ENCODE assay signal across 21 cellular contexts in the genomic region with DNA sequence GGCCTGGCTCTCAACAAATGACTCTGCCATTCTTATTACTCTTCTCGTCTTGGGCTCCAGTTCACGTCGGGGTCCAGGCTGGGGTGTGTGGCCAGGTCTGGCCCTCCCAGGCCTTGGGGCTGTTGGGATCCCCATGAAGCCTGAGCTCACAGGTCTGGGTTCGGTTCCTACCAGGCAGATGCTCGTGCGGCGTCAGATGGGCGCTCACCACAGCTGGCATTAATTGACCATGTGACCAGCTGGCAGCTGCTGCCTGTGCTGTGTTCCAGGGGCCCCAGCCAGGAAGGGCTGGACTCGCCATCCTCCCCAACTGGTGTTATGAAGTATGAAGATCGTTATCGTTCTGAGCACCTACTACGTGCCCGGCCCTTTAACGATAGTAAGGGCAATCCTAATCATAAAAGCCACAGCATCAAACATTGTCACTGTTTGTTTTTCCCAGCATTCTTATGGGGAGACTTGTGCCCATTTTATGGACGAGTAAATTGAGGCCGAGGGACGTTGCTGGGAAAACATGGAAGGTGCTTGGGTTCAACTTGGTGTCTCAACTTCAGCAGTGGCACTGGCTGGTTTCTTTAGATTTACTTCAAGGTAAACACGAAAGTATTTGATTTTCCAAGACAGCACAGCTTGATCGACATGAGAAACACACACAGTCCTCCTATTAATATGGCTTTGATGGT. TPM values are rescaled to one million over a fixed set of nuclear protein-coding genes. Genes with fewer than 3 reads are reported as not detected.
DNase-seq lines count a peak whose midpoint lies in the region; ATAC-seq, FAIRE-seq and TF ChIP-seq lines count a peak whose summit lies in the region.
"Had no signal": no experiment of that assay in that cellular context is flagged by ENCODE, and none has a peak within 500 bp of the region (broad histone marks: within the 10 kb centered on the region; RNA-seq: fewer than 3 reads in every experiment).

No MANE protein-coding gene starts in this region.

- H2AFZ ChIP-seq in HepG2 (ENCODE audit: low read length) = no peak overlapping the region

- ATAC-seq in WTC11 (no peak), HepG2 (no peak), GM18505 (IDR thresholded peaks at IDR 0.05; ENCODE audit: unreplicated experiment) (no peak)
- ATAC-seq: A549 had no signal

- BruUV-seq in HepG2 (replicated peaks; lab: Mats Ljungman, UMichigan) = no TSS peak

- H3K4me3 Mint-ChIP-seq in WTC11 = no peak overlapping the region
- H3K4me3 Mint-ChIP-seq: CD4-positive, alpha-beta memory T cell had no signal

- WGBS in HepG2 (ENCODE audit: low lambda C conversion rate) = 49% methylated on average over 15 of the region's 19 CpGs
- 89 to 92% methylated on average over 14 to 19 of the region's 19 CpGs for WGBS in testis, 2 donors

- POLR2A ChIA-PET in WTC11 (lab: Charles Lee) = interaction anchor here (0.9 to 1.4 kb wide), 2 partner anchors 46 to 86 kb away, joined by 3 read pairs; a partner anchor contains a TSS
- POLR2A ChIA-PET in HepG2 (lab: Yijun Ruan, JAX) = no interaction called here

- no peaks in the 10 kb centered on the region for H3K79me2 ChIP-seq in HepG2 (ENCODE audit: insufficient read depth, low read length)

- CTCF ChIA-PET in WTC11 (lab: Charles Lee) (interaction anchor here (1.2 to 1.5 kb wide), 2 partner anchors 10 to 126 kb away, joined by 3 to 5 read pairs; no protein-coding TSS in a partner anchor), HepG2 (lab: Yijun Ruan, JAX; ENCODE audit: low intra/inter-chr PET ratio, low total read pairs) (no interaction called here)

- no peak for TF ChIP-seq POLR2A in HepG2 (IDR thresholded peaks at IDR 0.05; ENCODE audit: insufficient read depth in 1 of 2, low read depth in 2 of 2, low read length in 2 of 2)
- no peak for TF ChIP-seq POLR2A in testis (IDR thresholded peaks at IDR 0.05)
- TF ChIP-seq POLR2A in GM18505 (IDR thresholded peaks at IDR 0.05; ENCODE audit: borderline replicate concordance, extremely low read depth, insufficient read depth, insufficient read length) = no peak

- H3K27ac ChIP-seq in HepG2 (ENCODE audit: extremely low read length, insufficient read depth, low read length) = no peak overlapping the region
- no peak overlapping the region for H3K27ac ChIP-seq in testis
- H3K27ac ChIP-seq in kidney (ENCODE audit: low read depth in 2 of 2, low read length in 2 of 2) = no peak overlapping the region
- H3K27ac ChIP-seq: A549 had no signal

- no peak for TF ChIP-seq RAD21 in HepG2 (CRISPR knock-in tag; IDR thresholded peaks at IDR 0.05)

- H4K20me1 ChIP-seq in HepG2 (ENCODE audit: insufficient read depth, low read length) = no peaks in the 10 kb centered on the region

- H3K27me3 Mint-ChIP-seq in WTC11 (ENCODE audit: low read depth) = peaks cover 5% of the 10 kb centered on the region; the same call in 1 of the 2 replicates

- FAIRE-seq in HepG2 (lab: Jason Lieb, UNC) = no peak
- FAIRE-seq in kidney (lab: Jason Lieb, UNC) = no peak
- FAIRE-seq: A549, GM12891, GM18507, H1 had no signal

- H3K4me1 ChIP-seq in HepG2 (ENCODE audit: insufficient read depth, low read length) (no peaks in the 10 kb centered on the region), testis (no peaks in the 10 kb centered on the region), kidney (ENCODE audit: control insufficient read depth in 1 of 2, insufficient read depth in 1 of 2, low read depth in 1 of 2, low read length in 2 of 2) (no peaks in the 10 kb centered on the region)
- H3K4me1 ChIP-seq: A549 had no signal

- no peaks in the 10 kb centered on the region for H3K36me3 Mint-ChIP-seq in WTC11
- H3K36me3 Mint-ChIP-seq: CD4-positive, alpha-beta memory T cell had no signal

- H3K4me3 ChIP-seq in H7 (ENCODE audit: insufficient read depth, low read depth, low read length) (no peak overlapping the region), HepG2 (replicated peaks in 1 of 3; ENCODE audit: insufficient read depth in 1 of 3, low read depth in 2 of 3, low read length in 3 of 3) (no peak overlapping the region), testis (no peak overlapping the region), kidney (ENCODE audit: low read length in 2 of 2) (no peak overlapping the region)
- H3K4me3 ChIP-seq: A549 had no signal

- DNase-seq in H7 = peak; percentile 19
- DNase-seq in WTC11 (ENCODE audit: low spot score) = no peak
- DNase-seq in HepG2 (ENCODE audit: low spot score) = no peak
- peak; percentile 8 for DNase-seq in testis
- no peak for DNase-seq in SKM-1 treated with dmso at 0.1 percent for 144 hours (lab: John Stamatoyannopoulos, UW; ENCODE audit: unreplicated experiment)
- no peak for DNase-seq in kidney
- DNase-seq: CD4-positive, alpha-beta memory T cell; KBM-7; NCI-H187; NCI-H2107; NCI-H510A; NCI-H774; OCI-M1; SHP77 treated with DMSO at 0.1 percent for 48 hours had no signal

- in situ Hi-C loops in HepG2 (cut with HindIII; ENCODE audit: extremely low pct_ligation_motif_present, low pct_unique_long_range_greater_than_20kb) = no loop called here

- no peak overlapping the region for H3K27ac Mint-ChIP-seq in WTC11
- H3K27ac Mint-ChIP-seq: CD4-positive, alpha-beta memory T cell had no signal

- TF ChIP-seq EP300 in HepG2 (IDR thresholded peaks at IDR 0.05; ENCODE audit: low read depth in 2 of 2, low read length in 2 of 2) (no peak), HepG2 (CRISPR knock-in tag; IDR thresholded peaks at IDR 0.05; ENCODE audit: borderline replicate concordance) (no peak)

- H3K4me1 Mint-ChIP-seq in WTC11 = peaks cover 9% of the 10 kb centered on the region
- H3K4me1 Mint-ChIP-seq: CD4-positive, alpha-beta memory T cell had no signal

- no peak overlapping the region for H3K4me2 ChIP-seq in HepG2 (ENCODE audit: low read depth, low read length)
- H3K4me2 ChIP-seq: A549 had no signal

- no peaks in the 10 kb centered on the region for H3K36me3 ChIP-seq in H7 (replicated peaks; ENCODE audit: control insufficient read depth, insufficient read depth, low read length)
- H3K36me3 ChIP-seq in HepG2 (replicated peaks in 1 of 2; ENCODE audit: control insufficient read depth in 1 of 2, insufficient read depth in 2 of 2, low read length in 2 of 2) = no peaks in the 10 kb centered on the region
- no peaks in the 10 kb centered on the region for H3K36me3 ChIP-seq in testis (ENCODE audit: low read depth, missing control alignments)
- no peaks in the 10 kb centered on the region for H3K36me3 ChIP-seq in kidney (ENCODE audit: control insufficient read depth in 1 of 2, insufficient read depth in 2 of 2, low read length in 2 of 2)

- intact Hi-C loops in HepG2 (cut with micrococcal nuclease; ENCODE audit: unreplicated experiment) = no loop called here
- intact Hi-C loops in testis (cut with DNase I; ENCODE audit: low total_unique reads) = no loop called here
- intact Hi-C loops in kidney (cut with DNase I) = no loop called here

- H3K9me3 Mint-ChIP-seq in WTC11 = 0 out of 2 replicates have a peak, but pooled peaks cover 4% of the 10 kb centered on the region

- TF ChIP-seq CTCF in WTC11 (IDR thresholded peaks at IDR 0.05) = no peak
- no peak for TF ChIP-seq CTCF in HepG2 (CRISPR knock-in tag; IDR thresholded peaks at IDR 0.05)
- TF ChIP-seq CTCF in testis (IDR thresholded peaks at IDR 0.05) = no peak
- no peak for TF ChIP-seq CTCF in kidney (IDR thresholded peaks at IDR 0.05; ENCODE audit: borderline replicate concordance, extremely low read depth, insufficient read depth)

- H3K27me3 ChIP-seq in H7 (ENCODE audit: control insufficient read depth, insufficient read depth, low read length) (no peaks in the 10 kb centered on the region), HepG2 (ENCODE audit: control insufficient read depth in 1 of 2, insufficient read depth in 2 of 2, low read length in 2 of 2) (peaks cover 3 to 8% of the 10 kb centered on the region in 2 experiments), testis (no peaks in the 10 kb centered on the region)

- no peaks in the 10 kb centered on the region for H3K9me3 ChIP-seq in HepG2 (ENCODE audit: low read length)
- H3K9me3 ChIP-seq in testis = no peaks in the 10 kb centered on the region
- H3K9me3 ChIP-seq in kidney (ENCODE audit: control insufficient read depth in 1 of 2, low read length in 2 of 2) = no peaks in the 10 kb centered on the region
- H3K9me3 ChIP-seq: A549 had no signal

- no peak overlapping the region for H3K9ac ChIP-seq in HepG2 (ENCODE audit: insufficient read depth, low read depth, low read length)
- H3K9ac ChIP-seq in kidney (ENCODE audit: low read length in 2 of 2) = no peak overlapping the region

RNA-seq across cellular contexts. Expression of a gene that starts 26.8 kb away (rescaled TPM):
- total RNA-seq in H7 (2014; rRNA removed; shearing (Covaris generic)) = 0.15 TPM in 1 of 2 replicates, not detected in the other
- not detected in 3 replicates for total RNA-seq in WTC11 (2021)
- not detected in 2 replicates for total RNA-seq in HepG2 (2016; rRNA removed; fragmentation: Illumina TruSeq; extraction: Trizol)
- total RNA-seq in HepG2 (2016; cell fraction: cytosol; rRNA removed; fragmentation: Illumina TruSeq; extraction: Trizol; ENCODE audit: low read depth) = not detected in 2 replicates
- not detected in 2 replicates for total RNA-seq in HepG2 (2016; cell fraction: insoluble cytoplasmic fraction; rRNA removed; fragmentation: Illumina TruSeq; extraction: Trizol)
- not detected in 2 replicates for total RNA-seq in HepG2 (2016; cell fraction: membrane; rRNA removed; fragmentation: Illumina TruSeq; extraction: Trizol)
- total RNA-seq in HepG2 (2016; cell fraction: nucleus; rRNA removed; fragmentation: Illumina TruSeq; extraction: Trizol) = not detected in 2 replicates
- not detected in 2 replicates for polyA plus RNA-seq in HepG2 (2011; rRNA removed)
- not detected in 2 replicates for polyA plus RNA-seq in HepG2 (2011; cell fraction: cytosol; rRNA removed)
- not detected in 2 replicates for polyA plus RNA-seq in HepG2 (2011; cell fraction: nucleus; rRNA removed)
- polyA plus RNA-seq in HepG2 (2012) = not detected in 2 replicates
- polyA plus RNA-seq in HepG2 (2016; cell fraction: cytosol; fragmentation: Illumina TruSeq; extraction: Trizol; ENCODE audit: low read depth) = not detected in 2 replicates
- not detected in 2 replicates for polyA plus RNA-seq in HepG2 (2016; cell fraction: insoluble cytoplasmic fraction; fragmentation: Illumina TruSeq; extraction: Trizol; ENCODE audit: low read depth)
- polyA plus RNA-seq in HepG2 (2016; cell fraction: membrane; fragmentation: Illumina TruSeq; extraction: Trizol; ENCODE audit: low read depth) = not detected in 2 replicates
- polyA plus RNA-seq in HepG2 (2016; cell fraction: nucleus; fragmentation: Illumina TruSeq; extraction: Trizol; ENCODE audit: insufficient read depth, low read depth) = not detected in 2 replicates
- not detected in 2 replicates for polyA minus RNA-seq in HepG2 (2011; rRNA and poly(A)+ RNA removed; ENCODE audit: low replicate concordance)
- polyA minus RNA-seq in HepG2 (2011; cell fraction: cytosol; rRNA and poly(A)+ RNA removed) = not detected in 2 replicates
- not detected in 2 replicates for polyA minus RNA-seq in HepG2 (2011; cell fraction: nucleus; rRNA and poly(A)+ RNA removed)
- under 1 TPM in 1 of 2 donors, not detected in 1; 0.19 TPM for total RNA-seq in testis
- not detected for polyA plus RNA-seq in testis (ENCODE audit: insufficient read depth, low read depth, low replicate concordance)
- not detected for total RNA-seq in kidney
- not detected for polyA plus RNA-seq in kidney (ENCODE audit: insufficient read depth, low read depth, low replicate concordance)
- total RNA-seq: CD4-positive, alpha-beta memory T cell; H1; RPMI7951 had no signal
- polyA plus RNA-seq: A549; BJ; CD4-positive, alpha-beta memory T cell; H1 had no signal

RNA-seq across cellular contexts. Expression of a gene that starts 45.6 kb away (rescaled TPM):
- 20.2 and 30.1 TPM in 2 replicates for total RNA-seq in H7 (2014; rRNA removed; shearing (Covaris generic))
- total RNA-seq in WTC11 (2021) (47.9 to 56.3 TPM (median 53.8 TPM) in 3 replicates), HepG2 (2016; rRNA removed; fragmentation: Illumina TruSeq; extraction: Trizol) (0.33 TPM in 1 of 2 replicates, not detected in the other), testis (10 to 100 TPM; 28.2 to 32.4 TPM), kidney (33.1 TPM)
- not detected in 2 replicates for total RNA-seq in HepG2 (2016; cell fraction: cytosol; rRNA removed; fragmentation: Illumina TruSeq; extraction: Trizol; ENCODE audit: low read depth)
- total RNA-seq in HepG2 (2016; cell fraction: insoluble cytoplasmic fraction; rRNA removed; fragmentation: Illumina TruSeq; extraction: Trizol) = 0.19 TPM in 1 of 2 replicates, not detected in the other
- total RNA-seq in HepG2 (2016; cell fraction: membrane; rRNA removed; fragmentation: Illumina TruSeq; extraction: Trizol) = not detected in 2 replicates
- not detected in 2 replicates for total RNA-seq in HepG2 (2016; cell fraction: nucleus; rRNA removed; fragmentation: Illumina TruSeq; extraction: Trizol)
- polyA plus RNA-seq in HepG2 (2011; rRNA removed) (0.25 and 0.33 TPM in 2 replicates), testis (ENCODE audit: insufficient read depth, low read depth, low replicate concordance) (56.3 TPM), kidney (ENCODE audit: insufficient read depth, low read depth, low replicate concordance) (52.7 TPM)
- 0.17 and 0.19 TPM in 2 replicates for polyA plus RNA-seq in HepG2 (2011; cell fraction: cytosol; rRNA removed)
- 0.63 and 1.2 TPM in 2 replicates for polyA plus RNA-seq in HepG2 (2011; cell fraction: nucleus; rRNA removed)
- 0.29 and 0.54 TPM in 2 replicates for polyA plus RNA-seq in HepG2 (2012)
- not detected in 2 replicates for polyA plus RNA-seq in HepG2 (2016; cell fraction: cytosol; fragmentation: Illumina TruSeq; extraction: Trizol; ENCODE audit: low read depth)
- not detected in 2 replicates for polyA plus RNA-seq in HepG2 (2016; cell fraction: insoluble cytoplasmic fraction; fragmentation: Illumina TruSeq; extraction: Trizol; ENCODE audit: low read depth)
- polyA plus RNA-seq in HepG2 (2016; cell fraction: membrane; fragmentation: Illumina TruSeq; extraction: Trizol; ENCODE audit: low read depth) = not detected in 2 replicates
- polyA plus RNA-seq in HepG2 (2016; cell fraction: nucleus; fragmentation: Illumina TruSeq; extraction: Trizol; ENCODE audit: insufficient read depth, low read depth) = not detected in 2 replicates
- 0.44 and 10.2 TPM in 2 replicates for polyA minus RNA-seq in HepG2 (2011; rRNA and poly(A)+ RNA removed; ENCODE audit: low replicate concordance)
- polyA minus RNA-seq in HepG2 (2011; cell fraction: cytosol; rRNA and poly(A)+ RNA removed) = not detected in 2 replicates
- polyA minus RNA-seq in HepG2 (2011; cell fraction: nucleus; rRNA and poly(A)+ RNA removed) = 0.39 and 0.50 TPM in 2 replicates

Comparison
In these comparisons a context has a peak if more than half of its experiments do, and no peak if none do; other contexts are left out.
1. DNase-seq: peak in H7 (single experiment) and testis (single experiment); none in WTC11 (single experiment), HepG2 (single experiment), SKM-1 treated with dmso at 0.1 percent for 144 hours (single experiment) and kidney (single experiment).
2. RNA of a gene that starts 45.6 kb away (total RNA-seq): 47.9 to 56.3 TPM in WTC11, 33.1 TPM in kidney (single experiment), 28.2 to 32.4 TPM in testis and 20.2 to 30.1 TPM in H7; 0.19 to 0.33 TPM in HepG2; every median in the first group is over 10 times any median in the second.